19 cellular contexts compared by ENCODE assay signal in genomic region chr7:44530990-44531389, GRCh38. TPM values are rescaled to one million over a fixed set of nuclear protein-coding genes. Genes with fewer than 3 reads are reported as not detected.
DNase-seq lines count a peak whose midpoint lies in the region; TF ChIP-seq lines count a peak whose summit lies in the region.
"Had no signal": no experiment of that assay in that cellular context is flagged by ENCODE, and none has a peak within 500 bp of the region (broad histone marks: within the 10 kb centered on the region; RNA-seq: fewer than 3 reads in every experiment).

No MANE protein-coding gene starts in this region.

- no peaks in the 10 kb centered on the region for H3K79me2 ChIP-seq in mammary epithelial cell (ENCODE audit: insufficient read depth, low read length)

- H3K18ac ChIP-seq in neuronal stem cell (ENCODE audit: low read length) (no peak overlapping the region), mesenchymal stem cell (ENCODE audit: low read depth in 1 of 2, low read length in 2 of 2) (no peak overlapping the region)

- CTCF ChIA-PET in mammary epithelial cell (lab: Charles Lee; ENCODE audit: low non-redundant PET), result no interaction called here

- H3K4me3 ChIP-seq in mammary epithelial cell (replicated peaks in 1 of 3; ENCODE audit: insufficient read depth in 1 of 3, low read depth in 2 of 3, low read length in 3 of 3), result no peak overlapping the region
- no peak overlapping the region for H3K4me3 ChIP-seq in neuronal stem cell (ENCODE audit: low read length in 2 of 2)
- no peak overlapping the region for H3K4me3 ChIP-seq in mesenchymal stem cell (ENCODE audit: insufficient read depth in 1 of 2, low read depth in 1 of 2, low read length in 2 of 2)
- H3K4me3 ChIP-seq in ascending aorta, result no peak overlapping the region
- H3K4me3 ChIP-seq: spleen had no signal

- dilution Hi-C loops in mammary epithelial cell (cut with HindIII; ENCODE audit: low sequenced_read_pairs), result no loop called here

- H2BK15ac ChIP-seq in neuronal stem cell (ENCODE audit: low read length) (no peak overlapping the region), mesenchymal stem cell (ENCODE audit: low read depth, poor library complexity, severe bottlenecking) (no peak overlapping the region)

- intact Hi-C loops in mammary epithelial cell (cut with micrococcal nuclease), result no loop called here
- intact Hi-C loops in ascending aorta (cut with DNase I), result no loop called here

- no peak overlapping the region for H4K8ac ChIP-seq in neuronal stem cell (ENCODE audit: low read depth, low read length)
- no peak overlapping the region for H4K8ac ChIP-seq in mesenchymal stem cell (ENCODE audit: low read length)

- no peaks in the 10 kb centered on the region for H4K20me1 ChIP-seq in mammary epithelial cell (ENCODE audit: insufficient read depth, low read length)

- H3K36me3 ChIP-seq in mammary epithelial cell (ENCODE audit: insufficient read depth, low read length) (no peaks in the 10 kb centered on the region), neuronal stem cell (replicated peaks in 1 of 2; ENCODE audit: control insufficient read depth in 2 of 2, insufficient read depth in 2 of 2, low read length in 2 of 2) (no peaks in the 10 kb centered on the region), mesenchymal stem cell (ENCODE audit: control insufficient read depth in 1 of 2, insufficient read depth in 2 of 2, low read depth in 1 of 2, low read length in 2 of 2) (peaks cover 0 to 5% of the 10 kb centered on the region in 2 experiments), ascending aorta (no peaks in the 10 kb centered on the region)
- H3K36me3 ChIP-seq: spleen had no signal

- H2BK120ac ChIP-seq in neuronal stem cell (ENCODE audit: low read depth, low read length) (no peak overlapping the region), mesenchymal stem cell (ENCODE audit: low read depth, low read length) (no peak overlapping the region)

- H3K14ac ChIP-seq in neuronal stem cell (ENCODE audit: low read length) (peak overlapping the region; percentile 4), mesenchymal stem cell (ENCODE audit: low read length in 2 of 2) (no peak overlapping the region)

- no peaks in the 10 kb centered on the region for H3K9me3 ChIP-seq in mammary epithelial cell (replicated peaks; ENCODE audit: insufficient read depth, low read length)
- H3K9me3 ChIP-seq in neuronal stem cell (replicated peaks in 1 of 2; ENCODE audit: control insufficient read depth in 2 of 2, insufficient read depth in 1 of 2, low read depth in 1 of 2, low read length in 2 of 2), result peaks cover 0 to 2% of the 10 kb centered on the region in 2 donors
- peaks cover 6% of the 10 kb centered on the region for H3K9me3 ChIP-seq in mesenchymal stem cell (ENCODE audit: control insufficient read depth, low read length)
- H3K9me3 ChIP-seq in ascending aorta, result peaks cover 8 to 16% of the 10 kb centered on the region in 2 donors

- H2AK5ac ChIP-seq in neuronal stem cell (ENCODE audit: low read depth, low read length) (peak overlapping the region; percentile 40), mesenchymal stem cell (ENCODE audit: low read length, severe bottlenecking) (no peak overlapping the region)

- H2BK12ac ChIP-seq in neuronal stem cell (ENCODE audit: low read length), result no peak overlapping the region
- no peak overlapping the region for H2BK12ac ChIP-seq in mesenchymal stem cell (ENCODE audit: low read length in 2 of 2)

- DNase-seq in DMS53 treated with DMSO at 0.1 percent for 48 hours (lab: John Stamatoyannopoulos, UW; ENCODE audit: unreplicated experiment) (peak; percentile 29), NCI-H2029 treated with DMSO at 0.1 percent for 48 hours (lab: John Stamatoyannopoulos, UW) (peak; percentile 18), mammary epithelial cell (no peak), neuronal stem cell (ENCODE audit: low spot score) (no peak), NCI-H1092 (lab: John Stamatoyannopoulos, UW) (no peak), mesenchymal stem cell (no peak), ascending aorta (ENCODE audit: low spot score in 2 of 2) (no peak)
- DNase-seq: activated CD4-positive, CD25-positive, alpha-beta regulatory T cell treated with anti-CD3 and anti-CD28 coated beads, Interleukin-2, amount 50 U/mL, for 72 hours; activated gamma-delta T cell treated with Interleukin-2 at 50 U/mL for 16 hours; amniotic stem cell; GOT3; Kasumi-1; kidney glomerular epithelial cell; NCI-H1105; spleen; stimulated activated CD8-positive, alpha-beta memory T cell treated with anti-CD3 and anti-CD28 coated beads, Interleukin-4, amount 100 ng/mL, for 48 hours had no signal

- H2BK5ac ChIP-seq in neuronal stem cell (ENCODE audit: low read length) (no peak overlapping the region), mesenchymal stem cell (ENCODE audit: low read depth, low read length, poor library complexity, severe bottlenecking) (no peak overlapping the region)

- no peaks in the 10 kb centered on the region for H3K27me3 ChIP-seq in mammary epithelial cell (ENCODE audit: insufficient read depth, low read length)
- H3K27me3 ChIP-seq in neuronal stem cell (ENCODE audit: control insufficient read depth in 3 of 3, insufficient read depth in 3 of 3, low read depth in 1 of 3, low read length in 3 of 3), result no peaks in the 10 kb centered on the region
- H3K27me3 ChIP-seq in mesenchymal stem cell (ENCODE audit: control insufficient read depth in 1 of 2, insufficient read depth in 1 of 2, low read length in 2 of 2), result no peaks in the 10 kb centered on the region
- no peaks in the 10 kb centered on the region for H3K27me3 ChIP-seq in ascending aorta
- H3K27me3 ChIP-seq: spleen had no signal

- in situ Hi-C loops in mammary epithelial cell (cut with MboI; ENCODE audit: low sequenced_read_pairs in 2 of 2), result no loop called here

- H3K79me1 ChIP-seq in neuronal stem cell (ENCODE audit: low read depth, low read length) (no peaks in the 10 kb centered on the region), mesenchymal stem cell (replicated peaks; ENCODE audit: low read length, poor library complexity, severe bottlenecking) (no peaks in the 10 kb centered on the region)

- H3K23ac ChIP-seq in neuronal stem cell (ENCODE audit: low read depth, low read length, poor library complexity) (peak overlapping the region; percentile 80), mesenchymal stem cell (ENCODE audit: low read length in 2 of 2) (no peak overlapping the region)

- H3K9ac ChIP-seq in mammary epithelial cell (ENCODE audit: insufficient read depth, low read length) (no peak overlapping the region), neuronal stem cell (ENCODE audit: low read depth, low read length, poor library complexity) (no peak overlapping the region), mesenchymal stem cell (ENCODE audit: low read length) (no peak overlapping the region)

- H3K4me2 ChIP-seq in mammary epithelial cell (ENCODE audit: insufficient read depth, low read depth, low read length) (no peak overlapping the region), neuronal stem cell (ENCODE audit: insufficient read depth, low read length, poor library complexity, severe bottlenecking) (no peak overlapping the region), mesenchymal stem cell (ENCODE audit: low read length, poor library complexity, severe bottlenecking) (no peak overlapping the region)

- WGBS in mammary epithelial cell (ENCODE audit: low coverage, missing lambda C conversion rate), result 56% methylated on average over 5 of the region's 10 CpGs
- no CpG with 5 or more reads among the region's 10 CpGs for WGBS in neuronal stem cell (ENCODE audit: extremely low coverage in 2 of 2, insufficient read length in 2 of 2, insufficient replicate concordance in 1 of 2), 2 donors
- WGBS in mesenchymal stem cell, result 81% methylated on average over 10 of the region's 10 CpGs

- TF ChIP-seq CTCF in mammary epithelial cell (conservative IDR thresholded peaks at IDR 0.05 in 1 of 2, IDR thresholded peaks at IDR 0.05 in 1 of 2; ENCODE audit: extremely low read depth in 1 of 2, insufficient read depth in 1 of 2, low read depth in 1 of 2, low read length in 2 of 2) (no peak), ascending aorta (IDR thresholded peaks at IDR 0.05) (no peak)

- no peak overlapping the region for H3K27ac ChIP-seq in mammary epithelial cell (ENCODE audit: insufficient read depth, low read depth, low read length)
- no peak overlapping the region for H3K27ac ChIP-seq in neuronal stem cell (replicated peaks; ENCODE audit: low read length)
- no peak overlapping the region for H3K27ac ChIP-seq in mesenchymal stem cell (ENCODE audit: low read length, poor library complexity, severe bottlenecking)
- no peak overlapping the region for H3K27ac ChIP-seq in ascending aorta
- H3K27ac ChIP-seq: spleen had no signal

- H3K4ac ChIP-seq in neuronal stem cell (ENCODE audit: low read length), result no peak overlapping the region
- H3K4ac ChIP-seq in mesenchymal stem cell (ENCODE audit: low read depth in 1 of 2, low read length in 2 of 2), result no peak overlapping the region

- H2AFZ ChIP-seq in mammary epithelial cell (ENCODE audit: low read depth, low read length) (peak overlapping the region; percentile 5), neuronal stem cell (ENCODE audit: low read length) (no peak overlapping the region), mesenchymal stem cell (ENCODE audit: low read depth, low read length) (no peak overlapping the region)

- H4K91ac ChIP-seq in neuronal stem cell (ENCODE audit: low read depth, low read length, poor library complexity) (no peak overlapping the region), mesenchymal stem cell (ENCODE audit: low read length) (no peak overlapping the region)

- no TSS peak for BruUV-seq in mammary epithelial cell (replicated peaks; lab: Mats Ljungman, UMichigan)

- H3K4me1 ChIP-seq in mammary epithelial cell (ENCODE audit: insufficient read depth, low read length) (peaks cover 4% of the 10 kb centered on the region), neuronal stem cell (ENCODE audit: control insufficient read depth in 2 of 2, insufficient read depth in 1 of 2, low read depth in 1 of 2, low read length in 2 of 2) (peaks cover 0 to 2% of the 10 kb centered on the region in 2 donors), mesenchymal stem cell (ENCODE audit: control insufficient read depth, insufficient read depth, low read depth, low read length) (peaks cover 9% of the 10 kb centered on the region), ascending aorta (no peaks in the 10 kb centered on the region)

RNA-seq across cellular contexts. Expression of gene NPC1L1, which starts 10.1 kb away (rescaled TPM):
- total RNA-seq in mammary epithelial cell (not detected), ascending aorta (not detected)
- polyA plus RNA-seq in mammary epithelial cell, result not detected
- not detected for polyA minus RNA-seq in mammary epithelial cell
- polyA plus RNA-seq in neuronal stem cell (2013, experiment 1 of 2), result 0.14 TPM
- polyA plus RNA-seq in neuronal stem cell (2013, experiment 2 of 2), result 0.15 TPM
- polyA plus RNA-seq in mesenchymal stem cell (2013, experiment 1 of 2), result 0.22 TPM
- 0.21 TPM for polyA plus RNA-seq in mesenchymal stem cell (2013, experiment 2 of 2)
- total RNA-seq: dermis microvascular lymphatic vessel endothelial cell, frontal cortex, temporal lobe had no signal

RNA-seq across cellular contexts. Expression of gene NUDCD3, which starts 40.5 kb away (rescaled TPM):
- 100 to 1,000 TPM in 1 of 2 donors, 10 to 100 TPM in 1; 77.2 to 122 TPM for total RNA-seq in mammary epithelial cell
- 48.3 TPM for polyA plus RNA-seq in mammary epithelial cell
- 154 TPM for polyA minus RNA-seq in mammary epithelial cell
- polyA plus RNA-seq in neuronal stem cell (2013, experiment 1 of 2), result 37.7 TPM
- polyA plus RNA-seq in neuronal stem cell (2013, experiment 2 of 2), result 37.7 TPM
- polyA plus RNA-seq in mesenchymal stem cell (2013, experiment 1 of 2), result 37.7 TPM
- 36.7 TPM for polyA plus RNA-seq in mesenchymal stem cell (2013, experiment 2 of 2)
- 39.3 TPM for total RNA-seq in ascending aorta

RNA-seq across cellular contexts. Expression of gene DDX56, which starts 42.7 kb away (rescaled TPM):
- 10 to 100 TPM; 51.3 to 85.8 TPM for total RNA-seq in mammary epithelial cell
- polyA plus RNA-seq in mammary epithelial cell, result 78.1 TPM
- 87.3 TPM for polyA minus RNA-seq in mammary epithelial cell
- polyA plus RNA-seq in neuronal stem cell (2013, experiment 1 of 2), result 43.0 TPM
- polyA plus RNA-seq in neuronal stem cell (2013, experiment 2 of 2), result 42.3 TPM
- polyA plus RNA-seq in mesenchymal stem cell (2013, experiment 1 of 2), result 46.0 TPM
- polyA plus RNA-seq in mesenchymal stem cell (2013, experiment 2 of 2), result 44.0 TPM
- total RNA-seq in ascending aorta, result 51.0 TPM

RNA-seq across cellular contexts. Expression of gene TMED4, which starts 51.0 kb away (rescaled TPM):
- total RNA-seq in mammary epithelial cell (10 to 100 TPM; 48.2 to 87.9 TPM), ascending aorta (69.1 TPM)
- 61.8 TPM for polyA plus RNA-seq in mammary epithelial cell
- 37.2 TPM for polyA minus RNA-seq in mammary epithelial cell
- polyA plus RNA-seq in neuronal stem cell (2013, experiment 1 of 2), result 59.8 TPM
- 59.6 TPM for polyA plus RNA-seq in neuronal stem cell (2013, experiment 2 of 2)
- 52.3 TPM for polyA plus RNA-seq in mesenchymal stem cell (2013, experiment 1 of 2)
- 54.0 TPM for polyA plus RNA-seq in mesenchymal stem cell (2013, experiment 2 of 2)

Comparison
In these comparisons a context has a peak if more than half of its experiments do, and no peak if none do; other contexts are left out.
1. DNase-seq: peak in DMS53 treated with DMSO at 0.1 percent for 48 hours (single experiment) and NCI-H2029 treated with DMSO at 0.1 percent for 48 hours (single experiment); none in mammary epithelial cell (single experiment), neuronal stem cell (single experiment), NCI-H1092 (single experiment), mesenchymal stem cell (single experiment) and ascending aorta (0 of 2).